In the genomic region with DNA sequence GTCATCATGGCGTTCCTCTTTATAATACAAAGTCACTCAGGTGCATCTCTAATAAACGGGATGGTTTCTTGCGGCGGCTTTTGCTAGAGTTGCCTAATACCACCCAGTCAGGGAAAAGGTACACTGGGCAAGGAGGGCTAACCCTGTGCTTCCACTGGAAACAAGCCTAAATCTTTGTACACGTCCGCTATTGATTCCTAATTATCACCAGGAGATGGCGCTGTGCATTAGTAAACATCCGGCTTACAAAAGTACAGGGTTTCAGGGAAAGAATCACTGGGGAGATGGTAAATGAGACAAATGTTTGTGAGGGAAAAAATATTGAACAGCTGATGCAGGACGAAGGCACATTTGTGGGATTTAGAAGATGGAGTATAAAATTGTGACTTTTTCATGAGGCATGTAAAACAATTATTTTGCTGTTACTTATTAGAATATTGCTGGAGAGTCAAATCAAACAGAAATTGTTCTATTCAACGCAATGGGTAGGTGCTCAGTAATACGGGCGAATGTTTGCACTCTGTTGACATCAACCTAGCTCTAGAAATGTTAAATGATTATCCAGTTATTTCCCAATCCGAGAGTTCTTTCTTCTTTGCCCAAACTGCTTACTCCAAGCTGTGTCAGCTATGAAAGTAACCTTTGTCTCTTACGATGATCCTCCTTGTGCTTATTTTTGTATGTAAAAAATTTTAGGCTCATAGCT, we compare ENCODE assay signal across 8 cellular contexts. TPM values are rescaled to one million over a fixed set of nuclear protein-coding genes. Genes with fewer than 3 reads are reported as not detected.
DNase-seq lines count a peak whose midpoint lies in the region; ATAC-seq and TF ChIP-seq lines count a peak whose summit lies in the region.

No MANE protein-coding gene starts in this region.

- H3K4me1 Mint-ChIP-seq in endodermal cell (no peaks in the 10 kb centered on the region), neural progenitor cell (no peaks in the 10 kb centered on the region)
- no peaks in the 10 kb centered on the region for H3K4me1 Mint-ChIP-seq in activated naive CD8-positive, alpha-beta T cell treated with anti-CD3 and anti-CD28 coated beads, Interleukin-2, amount 50 U/mL, for 24 hours
- H3K4me1 Mint-ChIP-seq in activated naive CD8-positive, alpha-beta T cell treated with anti-CD3 and anti-CD28 coated beads for 36 hours, result no peaks in the 10 kb centered on the region

- H3K27ac ChIP-seq in PC-9, result no peak overlapping the region
- no peak overlapping the region for H3K27ac ChIP-seq in endodermal cell (ENCODE audit: low read depth, low read length)
- no peak overlapping the region for H3K27ac ChIP-seq in neural progenitor cell

- TF ChIP-seq CTCF in PC-9 (conservative IDR thresholded peaks at IDR 0.05) (peak; percentile 80), endodermal cell (conservative IDR thresholded peaks at IDR 0.05) (peak; percentile 90), neural progenitor cell (IDR thresholded peaks at IDR 0.05) (peak; percentile 88)

- H3K9me3 ChIP-seq in PC-9 (ENCODE audit: insufficient read depth, low read depth) (peaks cover 4% of the 10 kb centered on the region), endodermal cell (ENCODE audit: control insufficient read depth, low read length) (no peaks in the 10 kb centered on the region), neural progenitor cell (ENCODE audit: low read depth) (no peaks in the 10 kb centered on the region)

- H3K9me2 ChIP-seq in PC-9 (ENCODE audit: insufficient read depth), result no peaks in the 10 kb centered on the region

- H3K9me3 Mint-ChIP-seq in endodermal cell, result no peaks in the 10 kb centered on the region
- H3K9me3 Mint-ChIP-seq in neural progenitor cell, result no peaks in the 10 kb centered on the region
- peaks cover 3% of the 10 kb centered on the region for H3K9me3 Mint-ChIP-seq in activated naive CD8-positive, alpha-beta T cell treated with anti-CD3 and anti-CD28 coated beads, Interleukin-2, amount 50 U/mL, for 24 hours
- H3K9me3 Mint-ChIP-seq in activated naive CD8-positive, alpha-beta T cell treated with anti-CD3 and anti-CD28 coated beads for 36 hours, result no peaks in the 10 kb centered on the region

- H3K4me3 Mint-ChIP-seq in endodermal cell (no peak overlapping the region), neural progenitor cell (no peak overlapping the region)
- H3K4me3 Mint-ChIP-seq in activated naive CD8-positive, alpha-beta T cell treated with anti-CD3 and anti-CD28 coated beads, Interleukin-2, amount 50 U/mL, for 24 hours, result no peak overlapping the region
- H3K4me3 Mint-ChIP-seq in activated naive CD8-positive, alpha-beta T cell treated with anti-CD3 and anti-CD28 coated beads for 36 hours, result no peak overlapping the region

- DNase-seq in DMS114 treated with DMSO at 0.1 percent for 48 hours (lab: John Stamatoyannopoulos, UW; ENCODE audit: unreplicated experiment) (peak; percentile 25), HS-27A (ENCODE audit: low read depth) (peak; percentile 38), PC-9 (peak in 1 of 2 experiments; percentile 41), endodermal cell (peak; percentile 78), neural progenitor cell (ENCODE audit: low spot score) (peak; percentile 81)
- DNase-seq in activated naive CD8-positive, alpha-beta T cell treated with anti-CD3 and anti-CD28 coated beads, Interleukin-2, amount 50 U/mL, for 24 hours, result no peak
- DNase-seq in activated naive CD8-positive, alpha-beta T cell treated with anti-CD3 and anti-CD28 coated beads for 36 hours, result no peak

- no peaks in the 10 kb centered on the region for H3K27me3 ChIP-seq in PC-9 (ENCODE audit: insufficient read depth, low read depth)
- no peaks in the 10 kb centered on the region for H3K27me3 ChIP-seq in endodermal cell (ENCODE audit: control insufficient read depth, insufficient read depth, low read length, poor library complexity, severe bottlenecking)
- no peaks in the 10 kb centered on the region for H3K27me3 ChIP-seq in neural progenitor cell

- H3K9ac ChIP-seq in endodermal cell (ENCODE audit: extremely low read depth, low read length, poor library complexity, severe bottlenecking) (no peak overlapping the region), neural progenitor cell (no peak overlapping the region)

- H4K20me1 ChIP-seq in PC-9 (ENCODE audit: insufficient read depth) (no peaks in the 10 kb centered on the region), neural progenitor cell (ENCODE audit: low read depth) (no peaks in the 10 kb centered on the region)

- WGBS in endodermal cell (ENCODE audit: insufficient coverage in 1 of 2, insufficient read length in 1 of 2), 2 experiments, result 46 to 53% methylated on average over 13 to 14 of the region's 14 CpGs

- no peak overlapping the region for H3K27ac Mint-ChIP-seq in endodermal cell
- H3K27ac Mint-ChIP-seq in neural progenitor cell, result no peak overlapping the region
- H3K27ac Mint-ChIP-seq in activated naive CD8-positive, alpha-beta T cell treated with anti-CD3 and anti-CD28 coated beads, Interleukin-2, amount 50 U/mL, for 24 hours, result no peak overlapping the region
- no peak overlapping the region for H3K27ac Mint-ChIP-seq in activated naive CD8-positive, alpha-beta T cell treated with anti-CD3 and anti-CD28 coated beads for 36 hours

- intact Hi-C loops in PC-9 (cut with micrococcal nuclease; ENCODE audit: unreplicated experiment), result loop anchor here (1.0 to 5.0 kb wide), 3 partner anchors 240 to 1632 kb away; no protein-coding TSS in a partner anchor

- CTCF ChIA-PET in PC-9 (lab: Charles Lee), result no interaction called here

- H3K79me2 ChIP-seq in PC-9 (ENCODE audit: low read depth), result no peaks in the 10 kb centered on the region
- H3K79me2 ChIP-seq in neural progenitor cell (ENCODE audit: low read depth), result no peaks in the 10 kb centered on the region

- H3K4me2 ChIP-seq in PC-9, result no peak overlapping the region
- H3K4me2 ChIP-seq in neural progenitor cell, result no peak overlapping the region

- POLR2A ChIA-PET in PC-9 (lab: Charles Lee; ENCODE audit: unreplicated experiment), result no interaction called here

- no peaks in the 10 kb centered on the region for H3K27me3 Mint-ChIP-seq in endodermal cell (ENCODE audit: insufficient read depth)
- H3K27me3 Mint-ChIP-seq in neural progenitor cell (ENCODE audit: insufficient read depth, low read depth), result no peaks in the 10 kb centered on the region
- H3K27me3 Mint-ChIP-seq in activated naive CD8-positive, alpha-beta T cell treated with anti-CD3 and anti-CD28 coated beads, Interleukin-2, amount 50 U/mL, for 24 hours, result no peaks in the 10 kb centered on the region
- H3K27me3 Mint-ChIP-seq in activated naive CD8-positive, alpha-beta T cell treated with anti-CD3 and anti-CD28 coated beads for 36 hours, result peaks cover 6% of the 10 kb centered on the region

- H3K36me3 Mint-ChIP-seq in endodermal cell (ENCODE audit: low read depth) (no peaks in the 10 kb centered on the region), neural progenitor cell (no peaks in the 10 kb centered on the region)
- H3K36me3 Mint-ChIP-seq in activated naive CD8-positive, alpha-beta T cell treated with anti-CD3 and anti-CD28 coated beads, Interleukin-2, amount 50 U/mL, for 24 hours (ENCODE audit: low read depth), result no peaks in the 10 kb centered on the region
- H3K36me3 Mint-ChIP-seq in activated naive CD8-positive, alpha-beta T cell treated with anti-CD3 and anti-CD28 coated beads for 36 hours, result no peaks in the 10 kb centered on the region

- H3K36me3 ChIP-seq in PC-9 (ENCODE audit: low read depth) (no peaks in the 10 kb centered on the region), endodermal cell (ENCODE audit: control insufficient read depth, insufficient read depth, low read length) (no peaks in the 10 kb centered on the region), neural progenitor cell (no peaks in the 10 kb centered on the region)

- H3K4me3 ChIP-seq in PC-9 (no peak overlapping the region), endodermal cell (ENCODE audit: low read length) (no peak overlapping the region), neural progenitor cell (no peak overlapping the region)

- ATAC-seq in GM19463 (IDR thresholded peaks at IDR 0.05; ENCODE audit: unreplicated experiment), result peak; percentile 70
- no peak for ATAC-seq in activated naive CD8-positive, alpha-beta T cell treated with anti-CD3 and anti-CD28 coated beads, Interleukin-2, amount 50 U/mL, for 24 hours

- BruUV-seq in PC-9 (replicated peaks; lab: Mats Ljungman, UMichigan), result no TSS peak

- H3F3A ChIP-seq in PC-9 (ENCODE audit: insufficient read depth, low read depth), result no peaks in the 10 kb centered on the region
- no peaks in the 10 kb centered on the region for H3F3A ChIP-seq in neural progenitor cell (ENCODE audit: low read depth)

- H2AFZ ChIP-seq in PC-9, result 0 out of 2 replicates have a peak overlapping the region, but pooled peaks have one; percentile 45
- peak overlapping the region; percentile 37 for H2AFZ ChIP-seq in neural progenitor cell (replicated peaks)

- no peaks in the 10 kb centered on the region for H3K4me1 ChIP-seq in PC-9 (replicated peaks; ENCODE audit: insufficient read depth)
- H3K4me1 ChIP-seq in endodermal cell (ENCODE audit: control insufficient read depth, insufficient read depth, low read length), result no peaks in the 10 kb centered on the region
- H3K4me1 ChIP-seq in neural progenitor cell, result no peaks in the 10 kb centered on the region

RNA-seq across cellular contexts. Expression of gene GMNC, which starts 50.6 kb away (rescaled TPM):
- total RNA-seq in PC-9 (2021), result not detected in 2 replicates
- not detected for total RNA-seq in endodermal cell
- 0.32 TPM for polyA plus RNA-seq in endodermal cell (2013, experiment 1 of 2)
- 0.62 TPM for polyA plus RNA-seq in endodermal cell (2013, experiment 2 of 2)
- not detected in 2 replicates for total RNA-seq in neural progenitor cell (ENCODE audit: low replicate concordance)
- total RNA-seq in activated naive CD8-positive, alpha-beta T cell treated with anti-CD3 and anti-CD28 coated beads for 36 hours, result not detected

Comparison
In these comparisons a context has a peak if more than half of its experiments do, and no peak if none do; other contexts are left out.
1. DNase-seq: peak in DMS114 treated with DMSO at 0.1 percent for 48 hours (single experiment), HS-27A (single experiment), endodermal cell (single experiment) and neural progenitor cell (single experiment); none in activated naive CD8-positive, alpha-beta T cell treated with anti-CD3 and anti-CD28 coated beads, Interleukin-2, amount 50 U/mL, for 24 hours (single experiment) and activated naive CD8-positive, alpha-beta T cell treated with anti-CD3 and anti-CD28 coated beads for 36 hours (single experiment).
2. Peak in every context shown above with its lines, with median percentiles within 50 percentile points of each other: CTCF ChIP-seq.